ENCODE assay signal across 1 cellular context in genomic region chr5:133552925-133553525, GRCh38.
TF ChIP-seq lines count a peak whose summit lies in the region.

No MANE protein-coding gene starts in this region.

TF ChIP-seq in WTC11, 78 proteins besides CTCF, POLR2A, EP300 and RAD21 (continued from another document):
- TF ChIP-seq, protein P1, sequence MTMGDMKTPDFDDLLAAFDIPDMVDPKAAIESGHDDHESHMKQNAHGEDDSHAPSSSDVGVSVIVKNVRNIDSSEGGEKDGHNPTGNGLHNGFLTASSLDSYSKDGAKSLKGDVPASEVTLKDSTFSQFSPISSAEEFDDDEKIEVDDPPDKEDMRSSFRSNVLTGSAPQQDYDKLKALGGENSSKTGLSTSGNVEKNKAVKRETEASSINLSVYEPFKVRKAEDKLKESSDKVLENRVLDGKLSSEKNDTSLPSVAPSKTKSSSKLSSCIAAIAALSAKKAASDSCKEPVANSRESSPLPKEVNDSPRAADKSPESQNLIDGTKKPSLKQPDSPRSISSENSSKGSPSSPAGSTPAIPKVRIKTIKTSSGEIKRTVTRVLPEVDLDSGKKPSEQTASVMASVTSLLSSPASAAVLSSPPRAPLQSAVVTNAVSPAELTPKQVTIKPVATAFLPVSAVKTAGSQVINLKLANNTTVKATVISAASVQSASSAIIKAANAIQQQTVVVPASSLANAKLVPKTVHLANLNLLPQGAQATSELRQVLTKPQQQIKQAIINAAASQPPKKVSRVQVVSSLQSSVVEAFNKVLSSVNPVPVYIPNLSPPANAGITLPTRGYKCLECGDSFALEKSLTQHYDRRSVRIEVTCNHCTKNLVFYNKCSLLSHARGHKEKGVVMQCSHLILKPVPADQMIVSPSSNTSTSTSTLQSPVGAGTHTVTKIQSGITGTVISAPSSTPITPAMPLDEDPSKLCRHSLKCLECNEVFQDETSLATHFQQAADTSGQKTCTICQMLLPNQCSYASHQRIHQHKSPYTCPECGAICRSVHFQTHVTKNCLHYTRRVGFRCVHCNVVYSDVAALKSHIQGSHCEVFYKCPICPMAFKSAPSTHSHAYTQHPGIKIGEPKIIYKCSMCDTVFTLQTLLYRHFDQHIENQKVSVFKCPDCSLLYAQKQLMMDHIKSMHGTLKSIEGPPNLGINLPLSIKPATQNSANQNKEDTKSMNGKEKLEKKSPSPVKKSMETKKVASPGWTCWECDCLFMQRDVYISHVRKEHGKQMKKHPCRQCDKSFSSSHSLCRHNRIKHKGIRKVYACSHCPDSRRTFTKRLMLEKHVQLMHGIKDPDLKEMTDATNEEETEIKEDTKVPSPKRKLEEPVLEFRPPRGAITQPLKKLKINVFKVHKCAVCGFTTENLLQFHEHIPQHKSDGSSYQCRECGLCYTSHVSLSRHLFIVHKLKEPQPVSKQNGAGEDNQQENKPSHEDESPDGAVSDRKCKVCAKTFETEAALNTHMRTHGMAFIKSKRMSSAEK (CRISPR knock-in tag; IDR thresholded peaks at IDR 0.05; ENCODE audit: borderline replicate concordance): no peak
- no peak for TF ChIP-seq ATF3 (CRISPR knock-in tag; conservative IDR thresholded peaks at IDR 0.05)
- TF ChIP-seq MXD4 (CRISPR knock-in tag; IDR thresholded peaks at IDR 0.05; ENCODE audit: borderline replicate concordance): no peak
- TF ChIP-seq, protein P2, sequence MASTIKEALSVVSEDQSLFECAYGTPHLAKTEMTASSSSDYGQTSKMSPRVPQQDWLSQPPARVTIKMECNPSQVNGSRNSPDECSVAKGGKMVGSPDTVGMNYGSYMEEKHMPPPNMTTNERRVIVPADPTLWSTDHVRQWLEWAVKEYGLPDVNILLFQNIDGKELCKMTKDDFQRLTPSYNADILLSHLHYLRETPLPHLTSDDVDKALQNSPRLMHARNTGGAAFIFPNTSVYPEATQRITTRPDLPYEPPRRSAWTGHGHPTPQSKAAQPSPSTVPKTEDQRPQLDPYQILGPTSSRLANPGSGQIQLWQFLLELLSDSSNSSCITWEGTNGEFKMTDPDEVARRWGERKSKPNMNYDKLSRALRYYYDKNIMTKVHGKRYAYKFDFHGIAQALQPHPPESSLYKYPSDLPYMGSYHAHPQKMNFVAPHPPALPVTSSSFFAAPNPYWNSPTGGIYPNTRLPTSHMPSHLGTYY (CRISPR knock-in tag; IDR thresholded peaks at IDR 0.05): no peak
- no peak for TF ChIP-seq ZBTB21 (CRISPR knock-in tag; IDR thresholded peaks at IDR 0.05; ENCODE audit: borderline replicate concordance)
- TF ChIP-seq ZNF671 (CRISPR knock-in tag; IDR thresholded peaks at IDR 0.05): no peak
- TF ChIP-seq, protein P3, sequence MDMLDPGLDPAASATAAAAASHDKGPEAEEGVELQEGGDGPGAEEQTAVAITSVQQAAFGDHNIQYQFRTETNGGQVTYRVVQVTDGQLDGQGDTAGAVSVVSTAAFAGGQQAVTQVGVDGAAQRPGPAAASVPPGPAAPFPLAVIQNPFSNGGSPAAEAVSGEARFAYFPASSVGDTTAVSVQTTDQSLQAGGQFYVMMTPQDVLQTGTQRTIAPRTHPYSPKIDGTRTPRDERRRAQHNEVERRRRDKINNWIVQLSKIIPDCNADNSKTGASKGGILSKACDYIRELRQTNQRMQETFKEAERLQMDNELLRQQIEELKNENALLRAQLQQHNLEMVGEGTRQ (CRISPR knock-in tag; IDR thresholded peaks at IDR 0.05): no peak
- TF ChIP-seq NR2C2 (CRISPR knock-in tag; IDR thresholded peaks at IDR 0.05): no peak
